In the genomic region with DNA sequence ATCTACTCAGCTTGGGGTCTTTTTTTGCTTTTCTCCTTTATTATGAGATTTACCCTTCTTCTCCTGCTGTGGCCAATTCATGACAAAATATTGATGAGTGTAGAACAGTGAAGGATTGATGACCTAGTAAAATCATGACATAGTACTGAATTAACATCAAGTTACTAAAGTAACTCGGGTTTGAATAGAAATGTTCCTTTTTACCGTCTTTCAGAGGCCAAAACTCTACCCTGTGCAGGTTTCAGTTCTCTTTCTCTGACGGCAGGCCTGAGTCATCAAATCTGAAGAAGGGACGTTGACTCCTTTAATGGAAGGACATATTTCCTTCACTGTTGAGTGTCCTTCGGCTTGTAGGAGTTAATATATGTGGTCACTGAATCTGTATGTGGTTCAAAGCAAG, we compare ENCODE assay signal across 8 cellular contexts.
DNase-seq lines count a peak whose midpoint lies in the region; ATAC-seq lines count a peak whose summit lies in the region.

No MANE protein-coding gene starts in this region.

- peak overlapping the region; percentile 56 for H3K27ac Mint-ChIP-seq in activated T-helper 17 cell treated with anti-CD3 and anti-CD28 coated beads, Interleukin-2, amount 50 U/mL, for 72 hours

- H3K27me3 Mint-ChIP-seq in activated T-helper 17 cell treated with anti-CD3 and anti-CD28 coated beads, Interleukin-2, amount 50 U/mL, for 72 hours, result no peaks in the 10 kb centered on the region

- peaks cover 94% of the 10 kb centered on the region for H3K36me3 Mint-ChIP-seq in activated T-helper 17 cell treated with anti-CD3 and anti-CD28 coated beads, Interleukin-2, amount 50 U/mL, for 72 hours (ENCODE audit: low read depth)

- ATAC-seq in GM19395 (IDR thresholded peaks at IDR 0.05; ENCODE audit: unreplicated experiment) (peak; percentile 96), HG03095 (IDR thresholded peaks at IDR 0.05; ENCODE audit: unreplicated experiment) (peak; percentile 86)
- peak; percentile 72 for ATAC-seq in activated T-helper 17 cell treated with anti-CD3 and anti-CD28 coated beads, Interleukin-2, amount 50 U/mL, for 72 hours (replicated peaks)

- no peaks in the 10 kb centered on the region for H3K9me3 Mint-ChIP-seq in activated T-helper 17 cell treated with anti-CD3 and anti-CD28 coated beads, Interleukin-2, amount 50 U/mL, for 72 hours

- peak; percentile 90 for DNase-seq in CD1c-positive myeloid dendritic cell (ENCODE audit: extremely low spot score)
- no peak for DNase-seq in SW480 (ENCODE audit: low spot score)
- DNase-seq in Kasumi-1 (lab: John Stamatoyannopoulos, UW), result no peak
- DNase-seq in superior temporal gyrus (ENCODE audit: extremely low spot score), result no peak
- DNase-seq in mucosa of gallbladder (ENCODE audit: low spot score), result no peak

- no peak overlapping the region for H3K4me3 Mint-ChIP-seq in activated T-helper 17 cell treated with anti-CD3 and anti-CD28 coated beads, Interleukin-2, amount 50 U/mL, for 72 hours

- peaks cover 6% of the 10 kb centered on the region for H3K4me1 Mint-ChIP-seq in activated T-helper 17 cell treated with anti-CD3 and anti-CD28 coated beads, Interleukin-2, amount 50 U/mL, for 72 hours
